In the genomic region with DNA sequence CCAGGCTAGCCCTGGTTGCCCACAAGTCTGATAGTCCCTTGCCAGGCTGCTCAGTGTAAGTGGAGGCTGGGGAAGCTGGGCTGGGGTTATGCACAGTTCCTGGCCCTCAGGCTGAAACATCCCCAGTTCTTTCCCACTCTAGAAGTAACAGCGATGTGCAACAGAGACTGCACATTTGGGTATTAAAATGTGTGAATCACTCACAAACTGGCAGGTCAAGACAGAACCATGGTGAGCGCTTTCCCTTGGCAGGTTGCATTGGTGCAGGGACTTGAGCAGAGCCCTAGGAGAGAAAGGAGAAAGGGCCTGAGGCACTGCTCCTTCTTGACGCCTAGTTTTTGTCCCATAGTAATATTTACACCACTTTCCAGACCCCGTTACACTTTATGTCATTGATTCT, we compare ENCODE assay signal across 18 cellular contexts. TPM values are rescaled to one million over a fixed set of nuclear protein-coding genes. Genes with fewer than 3 reads are reported as not detected.
DNase-seq lines count a peak whose midpoint lies in the region; ATAC-seq and TF ChIP-seq lines count a peak whose summit lies in the region.
"Had no signal": no experiment of that assay in that cellular context is flagged by ENCODE, and none has a peak within 500 bp of the region (broad histone marks: within the 10 kb centered on the region; RNA-seq: fewer than 3 reads in every experiment).

No MANE protein-coding gene starts in this region.

- POLR2A ChIA-PET in MCF 10A (lab: Yijun Ruan, JAX) = no interaction called here

- CTCF ChIA-PET in MCF 10A (lab: Yijun Ruan, JAX) = interaction anchor here (0.5 to 2.5 kb wide), 3 partner anchors 15 to 512 kb away, joined by 3 to 11 read pairs (median 3); no protein-coding TSS in a partner anchor

- H4K20me1 ChIP-seq in H9 (ENCODE audit: control insufficient read depth, insufficient read depth, insufficient read length) = no peaks in the 10 kb centered on the region
- H4K20me1 ChIP-seq: BLaER1 had no signal

- no peak overlapping the region for H2BK12ac ChIP-seq in H9 (ENCODE audit: insufficient read length, low read depth, low read length)

- H3K79me2 ChIP-seq in H9 (ENCODE audit: insufficient read depth, low read length) = no peaks in the 10 kb centered on the region

- H3K23ac ChIP-seq in H9 (ENCODE audit: insufficient read length, low read depth, low read length) = no peak overlapping the region

- H2AFZ ChIP-seq in H9 (ENCODE audit: low read length) = no peak overlapping the region
- H2AFZ ChIP-seq: GM23338 had no signal

- no peaks in the 10 kb centered on the region for H3K79me1 ChIP-seq in H9 (ENCODE audit: insufficient read depth, low read depth, low read length, poor library complexity, severe bottlenecking)

- no peak overlapping the region for H4K91ac ChIP-seq in H9 (ENCODE audit: insufficient read length, low read depth, low read length)

- intact Hi-C loops in MCF 10A (cut with micrococcal nuclease) (no loop called here), breast epithelium (cut with DNase I; ENCODE audit: low total_unique reads) (no loop called here)

- H3K9me3 ChIP-seq in breast epithelium (no peaks in the 10 kb centered on the region), mucosa of stomach (ENCODE audit: control insufficient read depth, low read length) (no peaks in the 10 kb centered on the region), H9 (ENCODE audit: control insufficient read depth, low read depth, low read length) (no peaks in the 10 kb centered on the region)
- H3K9me3 ChIP-seq: BLaER1, HAP-1 had no signal

- peak; percentile 52 for DNase-seq in MCF 10A (ENCODE audit: unreplicated experiment)
- no peak for DNase-seq in breast epithelium (ENCODE audit: low spot score in 2 of 2)
- DNase-seq in activated CD4-positive, alpha-beta T cell treated with anti-CD3 and anti-CD28 coated beads for 48 hours = no peak
- DNase-seq in H9 = no peak
- DNase-seq in DMS53 (lab: John Stamatoyannopoulos, UW) = no peak
- DNase-seq: CD4-positive, CD25-positive, alpha-beta regulatory T cell; CD8-positive, alpha-beta T cell; DND-41; HFFc6 had no signal

- H3K27ac ChIP-seq in breast epithelium (no peak overlapping the region), H9 (ENCODE audit: insufficient read length, low read depth, low read length) (no peak overlapping the region)
- H3K27ac ChIP-seq: 22Rv1, BLaER1, C4-2B had no signal

- no peaks in the 10 kb centered on the region for H3K9me3 Mint-ChIP-seq in MCF 10A (ENCODE audit: unreplicated experiment)
- H3K9me3 Mint-ChIP-seq in H9 = peaks cover 0 to 6% of the 10 kb centered on the region in 2 experiments; a peak in 1 of 5 replicates
- H3K9me3 Mint-ChIP-seq: CD8-positive, alpha-beta T cell; GM23338; HFFc6 had no signal

- H2BK15ac ChIP-seq in H9 (ENCODE audit: low read depth, low read length) = no peak overlapping the region

- H3K27me3 Mint-ChIP-seq in MCF 10A (ENCODE audit: insufficient read depth, unreplicated experiment) = no peaks in the 10 kb centered on the region
- H3K27me3 Mint-ChIP-seq in H9 (ENCODE audit: low read depth) = peaks cover 24% of the 10 kb centered on the region

- H2BK120ac ChIP-seq in H9 (ENCODE audit: low read depth, low read length, poor library complexity, severe bottlenecking) = no peak overlapping the region

- no peak overlapping the region for H3K14ac ChIP-seq in H9 (ENCODE audit: insufficient read depth, low read length)

- H3K27ac Mint-ChIP-seq in MCF 10A (ENCODE audit: low read depth, unreplicated experiment) (no peak overlapping the region), H9 (no peak overlapping the region)
- H3K27ac Mint-ChIP-seq: B cell; CD4-positive, CD25-positive, alpha-beta regulatory T cell; CD8-positive, alpha-beta T cell; GM23338; HFFc6 had no signal

- H3K4me3 ChIP-seq in breast epithelium (no peak overlapping the region), mucosa of stomach (ENCODE audit: low read length) (peak overlapping the region; percentile 3)
- H3K4me3 ChIP-seq: BLaER1, GM23338, HAP-1 had no signal

- H2BK20ac ChIP-seq in H9 (ENCODE audit: low read depth, low read length, poor library complexity, severe bottlenecking) = no peak overlapping the region

- H4K8ac ChIP-seq in H9 (replicated peaks; ENCODE audit: insufficient read length, low read depth, low read length) = no peak overlapping the region

- WGBS in H9 (ENCODE audit: extremely low coverage, insufficient read length, low lambda C conversion rate) = no CpG with 5 or more reads among the region's 4 CpGs

- H3K27me3 ChIP-seq in breast epithelium (no peaks in the 10 kb centered on the region), mucosa of stomach (ENCODE audit: control insufficient read depth, insufficient read depth, low read length) (no peaks in the 10 kb centered on the region), H9 (ENCODE audit: insufficient read depth, low read length) (no peaks in the 10 kb centered on the region)
- H3K27me3 ChIP-seq: BLaER1 had no signal

- H3K56ac ChIP-seq in H9 (ENCODE audit: insufficient read length, low read depth, low read length) = no peak overlapping the region

- no peak overlapping the region for H4K5ac ChIP-seq in H9 (ENCODE audit: insufficient read length, low read depth, low read length)

- H3K4me1 Mint-ChIP-seq in MCF 10A (ENCODE audit: insufficient read depth, unreplicated experiment) (peaks cover 28% of the 10 kb centered on the region), H9 (no peaks in the 10 kb centered on the region; a peak in 1 of 4 replicates)
- H3K4me1 Mint-ChIP-seq: B cell; CD4-positive, CD25-positive, alpha-beta regulatory T cell; GM23338 had no signal

- no peak for TF ChIP-seq POLR2A in breast epithelium (IDR thresholded peaks at IDR 0.05)

- no peak overlapping the region for H3K18ac ChIP-seq in H9 (ENCODE audit: insufficient read length, low read depth, low read length)

- peaks cover 0 to 9% of the 10 kb centered on the region in 2 donors for H3K4me1 ChIP-seq in breast epithelium
- peaks cover 85% of the 10 kb centered on the region for H3K4me1 ChIP-seq in mucosa of stomach (ENCODE audit: control insufficient read depth, insufficient read depth, low read length)
- H3K4me1 ChIP-seq in H9 (ENCODE audit: insufficient read depth, low read length) = no peaks in the 10 kb centered on the region
- H3K4me1 ChIP-seq: BLaER1, HAP-1 had no signal

- no peak overlapping the region for H3K4me3 Mint-ChIP-seq in MCF 10A (ENCODE audit: unreplicated experiment)
- H3K4me3 Mint-ChIP-seq in H9 = no peak overlapping the region
- H3K4me3 Mint-ChIP-seq: B cell; CD4-positive, CD25-positive, alpha-beta regulatory T cell; CD8-positive, alpha-beta T cell; GM23338; HFFc6 had no signal

- no peak overlapping the region for H3T11ph ChIP-seq in H9 (ENCODE audit: low read length)

- no peaks in the 10 kb centered on the region for H3K36me3 Mint-ChIP-seq in MCF 10A (ENCODE audit: insufficient read depth, unreplicated experiment)
- no peaks in the 10 kb centered on the region; a peak in 1 of 7 replicates for H3K36me3 Mint-ChIP-seq in H9 (ENCODE audit: insufficient read depth in 1 of 3, low read depth in 3 of 3)
- H3K36me3 Mint-ChIP-seq: CD4-positive, CD25-positive, alpha-beta regulatory T cell; CD8-positive, alpha-beta T cell had no signal

- ATAC-seq in esophagus mucosa (peak; percentile 77), GM19328 (IDR thresholded peaks at IDR 0.05; ENCODE audit: unreplicated experiment) (no peak)
- ATAC-seq: CD8-positive, alpha-beta T cell; GM23338 had no signal

- H3K9ac ChIP-seq in mucosa of stomach (ENCODE audit: low read length) = peak overlapping the region; percentile 66
- H3K9ac ChIP-seq in H9 (ENCODE audit: extremely low read depth, insufficient read length, low read length) = no peak overlapping the region
- H3K9ac ChIP-seq: BLaER1 had no signal

- TF ChIP-seq CTCF in MCF 10A (IDR thresholded peaks at IDR 0.05; ENCODE audit: unreplicated experiment) (no peak), breast epithelium (IDR thresholded peaks at IDR 0.05) (no peak), H9 (conservative IDR thresholded peaks at IDR 0.05) (no peak)

- no peaks in the 10 kb centered on the region for H3K36me3 ChIP-seq in breast epithelium
- H3K36me3 ChIP-seq in mucosa of stomach (ENCODE audit: control insufficient read depth, insufficient read depth, low read length) = no peaks in the 10 kb centered on the region
- H3K36me3 ChIP-seq: BLaER1, HAP-1 had no signal

- H3K23me2 ChIP-seq in H9 (ENCODE audit: insufficient read length, low read depth, low read length, poor library complexity, severe bottlenecking) = no peaks in the 10 kb centered on the region

- no peak overlapping the region for H3K4ac ChIP-seq in H9 (ENCODE audit: low read depth, low read length)

- no peak overlapping the region for H2BK5ac ChIP-seq in H9 (ENCODE audit: insufficient read length, low read length)

- no TSS peak for BruUV-seq in MCF 10A (replicated peaks; lab: Mats Ljungman, UMichigan)

- H3K4me2 ChIP-seq in H9 (ENCODE audit: insufficient read depth, insufficient read length, low read length) = no peak overlapping the region
- H3K4me2 ChIP-seq: BLaER1, GM23338 had no signal

- no peak overlapping the region for H2AK5ac ChIP-seq in H9 (ENCODE audit: insufficient read length, low read length)

RNA-seq across cellular contexts. Expression of a gene that starts 56.1 kb away (rescaled TPM):
- total RNA-seq in MCF 10A (2022) (18.6 and 24.5 TPM in 2 replicates), breast epithelium (10 to 100 TPM in 1 of 3 donors, 1 to 10 TPM in 2; 7.3 to 13.8 (median 8.5) TPM), esophagus mucosa (7.2 TPM), H9 (2021) (33.1 and 33.4 TPM in 2 replicates)
